8 cellular contexts compared by ENCODE assay signal in genomic region chr10:113681533-113682470, GRCh38.
DNase-seq lines count a peak whose midpoint lies in the region; ATAC-seq and TF ChIP-seq lines count a peak whose summit lies in the region.

No MANE protein-coding gene starts in this region.

- DNase-seq in GM13977 (ENCODE audit: low spot score) = peak; percentile 62
- DNase-seq in epithelial cell of prostate (ENCODE audit: low read depth, low spot score) = no peak
- no peak for DNase-seq in NCI-H2196 treated with DMSO at 0.1 percent for 48 hours (lab: John Stamatoyannopoulos, UW; ENCODE audit: unreplicated experiment)
- no peak for DNase-seq in NOMO-1 (lab: John Stamatoyannopoulos, UW; ENCODE audit: unreplicated experiment in 2 of 2)
- DNase-seq in dedifferentiated amniotic fluid mesenchymal stem cell (ENCODE audit: extremely low spot score) = no peak
- no peak for DNase-seq in COR-L47 (lab: John Stamatoyannopoulos, UW)

- no peaks in the 10 kb centered on the region for H3K36me3 ChIP-seq in KMS-11 (ENCODE audit: insufficient read depth)

- H2AFZ ChIP-seq in KMS-11 (ENCODE audit: low read depth) = no peak overlapping the region

- H3K4me3 ChIP-seq in KMS-11 (IDR thresholded peaks at IDR 0.05; ENCODE audit: insufficient read depth, low read depth, low read length) = no peak overlapping the region

- in situ Hi-C loops in GM13977 (cut with MboI; ENCODE audit: low pct_unique_long_range_greater_than_20kb, low sequenced_read_pairs, unreplicated experiment) = no loop called here

- H3K4me1 ChIP-seq in KMS-11 (ENCODE audit: low read depth, poor library complexity, severe bottlenecking) = peaks cover 26% of the 10 kb centered on the region

- H3K27ac ChIP-seq in KMS-11 (peak overlapping the region; percentile 27; the same call in 1 of the 2 replicates), epithelial cell of prostate (peak overlapping the region; percentile 75)

- H3K79me2 ChIP-seq in KMS-11 (ENCODE audit: insufficient read depth, low read depth) = peaks cover 42% of the 10 kb centered on the region

- H3K4me2 ChIP-seq in KMS-11 = peak overlapping the region; percentile 91

- H3K27me3 ChIP-seq in KMS-11 (ENCODE audit: insufficient read depth, low read depth) = no peaks in the 10 kb centered on the region

- TF ChIP-seq CTCF in GM13977 (IDR thresholded peaks at IDR 0.05; ENCODE audit: extremely low read depth, insufficient read depth, missing control alignments) = no peak
- TF ChIP-seq CTCF in KMS-11 (conservative IDR thresholded peaks at IDR 0.05; ENCODE audit: low read depth, low read length) = no peak

- no peaks in the 10 kb centered on the region for H4K20me1 ChIP-seq in KMS-11 (ENCODE audit: insufficient read depth)

- no peak overlapping the region for H3K9ac ChIP-seq in KMS-11

- ATAC-seq in GM21528 (IDR thresholded peaks at IDR 0.05; ENCODE audit: low FRiP score, unreplicated experiment) = peak; percentile 61
